Comparison of ENCODE assay signal across 22 cellular contexts in genomic region chr21:19771881-19772280, GRCh38.
DNase-seq lines count a peak whose midpoint lies in the region; ATAC-seq, FAIRE-seq and TF ChIP-seq lines count a peak whose summit lies in the region.
"Had no signal": no experiment of that assay in that cellular context is flagged by ENCODE, and none has a peak within 500 bp of the region (broad histone marks: within the 10 kb centered on the region; RNA-seq: fewer than 3 reads in every experiment).

No MANE protein-coding gene starts in this region.

- H2BK15ac ChIP-seq in H1 (ENCODE audit: low read length) = no peak overlapping the region

- no peak for TF ChIP-seq RAD21 in HepG2 (CRISPR knock-in tag; IDR thresholded peaks at IDR 0.05)
- TF ChIP-seq RAD21 in H1 (IDR thresholded peaks at IDR 0.05 in 1 of 2, conservative IDR thresholded peaks at IDR 0.05 in 1 of 2; ENCODE audit: low read depth in 2 of 2, low read length in 2 of 2) = no peak

- no peak overlapping the region for H3K14ac ChIP-seq in H1 (ENCODE audit: insufficient read length)

- FAIRE-seq in HepG2 (lab: Jason Lieb, UNC) = no peak
- no peak for FAIRE-seq in H1 (lab: Jason Lieb, UNC)
- FAIRE-seq: D721Med, G401.6, GM12891, GM19239 had no signal

- H3K4me2 ChIP-seq in HepG2 (ENCODE audit: low read depth, low read length) (no peak overlapping the region), SU-DHL-6 (ENCODE audit: low read depth, low read length, poor library complexity, severe bottlenecking) (no peak overlapping the region), H1 (ENCODE audit: insufficient read depth in 1 of 2, low read depth in 2 of 2, low read length in 2 of 2) (no peak overlapping the region)
- H3K4me2 ChIP-seq: BLaER1 had no signal

- CTCF ChIA-PET in HepG2 (lab: Yijun Ruan, JAX; ENCODE audit: low intra/inter-chr PET ratio, low total read pairs) (no interaction called here), H1 (lab: Charles Lee; ENCODE audit: partially characterized antibody) (no interaction called here), RWPE1 (lab: Yijun Ruan, JAX) (interaction anchor here (0.6 kb wide), 1 partner anchor 897 kb away, joined by 3 read pairs; no protein-coding TSS in a partner anchor)

- no peaks in the 10 kb centered on the region for H3F3A ChIP-seq in SU-DHL-6 (ENCODE audit: insufficient read depth)

- H3K36me3 ChIP-seq in HepG2 (replicated peaks in 1 of 2; ENCODE audit: control insufficient read depth in 1 of 2, insufficient read depth in 2 of 2, low read length in 2 of 2) (no peaks in the 10 kb centered on the region), right lobe of liver (no peaks in the 10 kb centered on the region), SU-DHL-6 (ENCODE audit: low read length) (no peaks in the 10 kb centered on the region), H1 (ENCODE audit: control insufficient read depth in 2 of 4, insufficient read depth in 4 of 4, low read length in 3 of 4) (no peaks in the 10 kb centered on the region), aorta (ENCODE audit: control insufficient read depth in 1 of 2, insufficient read depth in 2 of 2, low read length in 1 of 2) (no peaks in the 10 kb centered on the region)
- H3K36me3 ChIP-seq: BE2C, BLaER1 had no signal

- H3K9me3 ChIP-seq in HepG2 (ENCODE audit: low read length) (peaks cover 64% of the 10 kb centered on the region), right lobe of liver (no peaks in the 10 kb centered on the region), SU-DHL-6 (ENCODE audit: insufficient read depth, low read length) (no peaks in the 10 kb centered on the region), H1 (ENCODE audit: insufficient read depth in 2 of 2, low read depth in 1 of 2, low read length in 1 of 2) (no peaks in the 10 kb centered on the region), aorta (ENCODE audit: control insufficient read depth, low read length) (no peaks in the 10 kb centered on the region)
- H3K9me3 ChIP-seq: BE2C, BLaER1, Caco-2 had no signal

- no peaks in the 10 kb centered on the region for H3K9me2 ChIP-seq in SU-DHL-6 (replicated peaks; ENCODE audit: insufficient read depth, low read length)

- H3K4ac ChIP-seq in H1 (replicated peaks; ENCODE audit: insufficient read length, low read depth, low read length) = no peak overlapping the region

- H3K4me3 ChIP-seq in HepG2 (replicated peaks in 1 of 3; ENCODE audit: insufficient read depth in 1 of 3, low read depth in 2 of 3, low read length in 3 of 3) (no peak overlapping the region), right lobe of liver (no peak overlapping the region), SU-DHL-6 (ENCODE audit: insufficient read depth, low read length, poor library complexity, severe bottlenecking) (no peak overlapping the region), H1 (ENCODE audit: extremely low read depth in 1 of 4, insufficient read depth in 2 of 4, low read depth in 3 of 4, low read length in 4 of 4) (no peak overlapping the region), aorta (ENCODE audit: low read length in 2 of 2) (no peak overlapping the region)
- H3K4me3 ChIP-seq: BLaER1 had no signal

- BruUV-seq in HepG2 (replicated peaks; lab: Mats Ljungman, UMichigan) = no TSS peak

- no peak overlapping the region for H3K27ac ChIP-seq in HepG2 (ENCODE audit: extremely low read length, insufficient read depth, low read length)
- no peak overlapping the region for H3K27ac ChIP-seq in right lobe of liver
- no peak overlapping the region for H3K27ac ChIP-seq in SU-DHL-6 (ENCODE audit: low read depth, low read length)
- no peak overlapping the region for H3K27ac ChIP-seq in H1 (ENCODE audit: low read depth, low read length)
- H3K27ac ChIP-seq in RWPE1 = no peak overlapping the region
- no peak overlapping the region for H3K27ac ChIP-seq in aorta (ENCODE audit: low read depth in 1 of 2, low read length in 2 of 2)
- H3K27ac ChIP-seq: 22Rv1, BLaER1 had no signal

- H3K23me2 ChIP-seq in H1 (ENCODE audit: low read depth, low read length) = no peaks in the 10 kb centered on the region; the same call in 1 of the 2 replicates

- no peaks in the 10 kb centered on the region for H3K79me1 ChIP-seq in H1 (ENCODE audit: low read depth, low read length)

- H2BK12ac ChIP-seq in H1 (ENCODE audit: low read depth, low read length) = no peak overlapping the region

- WGBS in HepG2 (ENCODE audit: low lambda C conversion rate) = 3% methylated on average over 2 of the region's 2 CpGs
- WGBS in right lobe of liver (ENCODE audit: insufficient coverage, low coverage, low lambda C conversion rate, missing lambda C conversion rate) = 39% methylated on average over 2 of the region's 2 CpGs
- WGBS in H1 (ENCODE audit: extremely low coverage in 1 of 2, insufficient coverage in 1 of 2, insufficient read length in 1 of 2, insufficient replicate concordance in 2 of 2, low coverage in 1 of 2, low lambda C conversion rate in 2 of 2, missing lambda C conversion rate in 1 of 2), 2 experiments = 93% methylated on average over 2 of the region's 2 CpGs; no CpG with 5 or more reads in 1 of the 2 experiments
- WGBS in aorta, 2 donors = 86 to 92% methylated on average over 2 of the region's 2 CpGs

- H3K4me1 ChIP-seq in HepG2 (ENCODE audit: insufficient read depth, low read length) = no peaks in the 10 kb centered on the region
- H3K4me1 ChIP-seq in right lobe of liver = no peaks in the 10 kb centered on the region
- H3K4me1 ChIP-seq in H1 (replicated peaks in 1 of 4; ENCODE audit: control insufficient read depth in 3 of 4, insufficient read depth in 4 of 4, low read length in 3 of 4) = no peaks in the 10 kb centered on the region
- H3K4me1 ChIP-seq in aorta (ENCODE audit: control insufficient read depth in 1 of 2, insufficient read depth in 2 of 2, low read length in 2 of 2) = no peaks in the 10 kb centered on the region
- H3K4me1 ChIP-seq: BE2C, BLaER1, Caco-2 had no signal

- DNase-seq in HepG2 (ENCODE audit: low spot score) (no peak), right lobe of liver (no peak), H1 (ENCODE audit: low read depth in 1 of 2, low spot score in 2 of 2) (no peak), RWPE1 (ENCODE audit: low spot score) (no peak), H4 (ENCODE audit: low spot score) (no peak), aorta (no peak)
- DNase-seq: ACHN; BE2C; C1 segment of cervical spinal cord; Caco-2; Calu3; CD4-positive, CD25-positive, alpha-beta regulatory T cell; CD8-positive, alpha-beta T cell; DMS79 treated with DMSO at 0.1 percent for 48 hours; GF-D8 had no signal

- H3K23ac ChIP-seq in H1 (ENCODE audit: insufficient read length) = no peak overlapping the region

- H2AK5ac ChIP-seq in H1 (ENCODE audit: low read depth, low read length) = no peak overlapping the region

- H4K20me1 ChIP-seq in HepG2 (ENCODE audit: insufficient read depth, low read length) (no peaks in the 10 kb centered on the region), SU-DHL-6 (ENCODE audit: low read depth, low read length) (no peaks in the 10 kb centered on the region), H1 (replicated peaks in 1 of 2; ENCODE audit: control insufficient read depth in 1 of 2, insufficient read depth in 2 of 2, low read length in 2 of 2) (no peaks in the 10 kb centered on the region)
- H4K20me1 ChIP-seq: BLaER1 had no signal

- ATAC-seq in HepG2 = no peak
- no peak for ATAC-seq in right lobe of liver
- ATAC-seq in aorta (ENCODE audit: low FRiP score) = no peak
- ATAC-seq: CD8-positive, alpha-beta T cell had no signal

- TF ChIP-seq POLR2A in HepG2 (IDR thresholded peaks at IDR 0.05; ENCODE audit: insufficient read depth in 1 of 2, low read depth in 2 of 2, low read length in 2 of 2) = no peak
- no peak for TF ChIP-seq POLR2A in right lobe of liver (IDR thresholded peaks at IDR 0.05)
- TF ChIP-seq POLR2A in H1 (IDR thresholded peaks at IDR 0.05; ENCODE audit: control extremely low read depth in 1 of 2, low read depth in 2 of 2, low read length in 2 of 2) = no peak

- no peaks in the 10 kb centered on the region for H3K79me2 ChIP-seq in HepG2 (ENCODE audit: insufficient read depth, low read length)
- no peaks in the 10 kb centered on the region for H3K79me2 ChIP-seq in SU-DHL-6 (ENCODE audit: insufficient read depth, low read length)
- no peaks in the 10 kb centered on the region for H3K79me2 ChIP-seq in H1 (ENCODE audit: control insufficient read depth in 1 of 2, insufficient read depth in 2 of 2, low read length in 2 of 2)

- peak overlapping the region; percentile 46 for H3K56ac ChIP-seq in H1 (replicated peaks; ENCODE audit: insufficient read length, low read depth, low read length)

- H2BK120ac ChIP-seq in H1 (replicated peaks; ENCODE audit: low read depth, low read length) = no peak overlapping the region

- no peaks in the 10 kb centered on the region for H3K27me3 ChIP-seq in HepG2 (ENCODE audit: control insufficient read depth in 1 of 2, insufficient read depth in 2 of 2, low read length in 2 of 2)
- no peaks in the 10 kb centered on the region for H3K27me3 ChIP-seq in right lobe of liver
- H3K27me3 ChIP-seq in SU-DHL-6 (ENCODE audit: low read length) = no peaks in the 10 kb centered on the region
- H3K27me3 ChIP-seq in H1 (replicated peaks in 1 of 4; ENCODE audit: control insufficient read depth in 3 of 4, extremely low read depth in 1 of 4, insufficient read depth in 3 of 4, low read length in 3 of 4) = no peaks in the 10 kb centered on the region
- no peaks in the 10 kb centered on the region for H3K27me3 ChIP-seq in aorta (ENCODE audit: control insufficient read depth in 1 of 2, insufficient read depth in 2 of 2, low read length in 1 of 2)
- H3K27me3 ChIP-seq: BE2C, BLaER1 had no signal

- no peak overlapping the region for H2BK20ac ChIP-seq in H1 (ENCODE audit: low read length)

- in situ Hi-C loops in HepG2 (cut with HindIII; ENCODE audit: extremely low pct_ligation_motif_present, low pct_unique_long_range_greater_than_20kb) = no loop called here

- H4K91ac ChIP-seq in H1 (replicated peaks; ENCODE audit: insufficient read length, low read length) = no peak overlapping the region

- TF ChIP-seq EP300 in HepG2 (IDR thresholded peaks at IDR 0.05; ENCODE audit: low read depth in 2 of 2, low read length in 2 of 2) (no peak), HepG2 (CRISPR knock-in tag; IDR thresholded peaks at IDR 0.05; ENCODE audit: borderline replicate concordance) (no peak), H1 (IDR thresholded peaks at IDR 0.05; ENCODE audit: borderline replicate concordance in 1 of 2, low read depth in 2 of 2, low read length in 2 of 2) (no peak)

- intact Hi-C loops in HepG2 (cut with micrococcal nuclease; ENCODE audit: unreplicated experiment) (no loop called here), right lobe of liver (cut with DNase I) (no loop called here), aorta (cut with DNase I) (no loop called here)

- H3K18ac ChIP-seq in H1 (ENCODE audit: extremely low read depth, low read length) = no peak overlapping the region

- H2BK5ac ChIP-seq in H1 (ENCODE audit: low read depth, low read length) = no peak overlapping the region

- TF ChIP-seq CTCF in HepG2 (CRISPR knock-in tag; IDR thresholded peaks at IDR 0.05) (no peak), right lobe of liver (IDR thresholded peaks at IDR 0.05) (no peak), SU-DHL-6 (IDR thresholded peaks at IDR 0.05; ENCODE audit: insufficient read depth, low read length, poor library complexity, severe bottlenecking) (no peak), H1 (IDR thresholded peaks at IDR 0.05; ENCODE audit: control extremely low read depth in 1 of 3, insufficient read depth in 1 of 3, low read depth in 1 of 3, low read length in 3 of 3) (no peak), RWPE1 (conservative IDR thresholded peaks at IDR 0.05; ENCODE audit: low read depth) (no peak)

- POLR2A ChIA-PET in HepG2 (lab: Yijun Ruan, JAX) = no interaction called here
- POLR2A ChIA-PET in H1 (lab: Charles Lee; ENCODE audit: partially characterized antibody) = no interaction called here
- POLR2A ChIA-PET in RWPE1 (lab: Yijun Ruan, JAX; ENCODE audit: low non-redundant PET) = no interaction called here

- no peak overlapping the region for H3K9ac ChIP-seq in HepG2 (ENCODE audit: insufficient read depth, low read depth, low read length)
- no peak overlapping the region for H3K9ac ChIP-seq in SU-DHL-6 (ENCODE audit: low read length)
- H3K9ac ChIP-seq in H1 (replicated peaks in 1 of 4; ENCODE audit: extremely low read depth in 1 of 4, low read depth in 3 of 4, low read length in 3 of 4) = no peak overlapping the region
- H3K9ac ChIP-seq: BLaER1 had no signal

- H4K8ac ChIP-seq in H1 (ENCODE audit: extremely low read depth, insufficient read depth, low read length) = no peak overlapping the region

- no peak overlapping the region for H4K5ac ChIP-seq in H1 (ENCODE audit: insufficient read length, low read depth, low read length)

- H2AFZ ChIP-seq in HepG2 (ENCODE audit: low read length) (no peak overlapping the region), SU-DHL-6 (ENCODE audit: low read depth, low read length, severe bottlenecking) (peak overlapping the region; percentile 76), H1 (ENCODE audit: low read length) (no peak overlapping the region)

Comparison
In these comparisons a context has a peak if more than half of its experiments do, and no peak if none do; other contexts are left out.
1. Of the 41 proteins assayed by ChIP-seq in both HepG2 and H1: peak only in HepG2: none; only in H1: none; in both: MAFK; in neither: 40.